Comparison of ENCODE assay signal across 1 cellular context in the genomic region with DNA sequence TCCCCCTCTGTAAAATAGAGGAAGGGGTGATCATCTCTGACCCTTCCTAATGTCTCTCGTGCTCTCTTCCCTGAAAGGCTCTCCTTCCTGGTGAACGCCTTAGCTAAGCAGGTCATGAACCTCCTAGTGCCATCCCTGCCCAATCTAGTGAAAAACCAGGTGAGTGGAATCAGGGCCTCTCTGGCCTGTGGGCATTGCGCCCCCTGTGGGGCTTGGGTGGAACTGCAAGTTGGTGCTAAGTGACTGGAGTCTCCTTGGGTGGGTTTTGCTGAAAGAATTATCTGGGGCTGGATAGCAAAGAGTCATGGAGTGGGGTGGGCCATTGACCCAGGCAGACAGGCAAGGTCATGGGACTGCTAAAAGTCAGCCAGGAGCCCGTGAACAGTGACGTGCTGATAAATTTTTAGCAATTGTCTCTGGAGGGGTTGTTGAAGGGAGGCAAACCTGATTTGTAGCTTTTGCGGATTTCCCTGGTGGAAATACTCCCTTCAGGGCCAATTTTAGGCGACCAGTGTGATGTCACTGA.
TF ChIP-seq lines count a peak whose summit lies in the region.

No MANE protein-coding gene starts in this region.

TF ChIP-seq in SK-N-SH treated with all-trans-retinoic acid at 6 μM for 48 hours, 23 proteins besides CTCF, POLR2A, EP300 and RAD21 (continued from another document):
- TF ChIP-seq, protein P1, sequence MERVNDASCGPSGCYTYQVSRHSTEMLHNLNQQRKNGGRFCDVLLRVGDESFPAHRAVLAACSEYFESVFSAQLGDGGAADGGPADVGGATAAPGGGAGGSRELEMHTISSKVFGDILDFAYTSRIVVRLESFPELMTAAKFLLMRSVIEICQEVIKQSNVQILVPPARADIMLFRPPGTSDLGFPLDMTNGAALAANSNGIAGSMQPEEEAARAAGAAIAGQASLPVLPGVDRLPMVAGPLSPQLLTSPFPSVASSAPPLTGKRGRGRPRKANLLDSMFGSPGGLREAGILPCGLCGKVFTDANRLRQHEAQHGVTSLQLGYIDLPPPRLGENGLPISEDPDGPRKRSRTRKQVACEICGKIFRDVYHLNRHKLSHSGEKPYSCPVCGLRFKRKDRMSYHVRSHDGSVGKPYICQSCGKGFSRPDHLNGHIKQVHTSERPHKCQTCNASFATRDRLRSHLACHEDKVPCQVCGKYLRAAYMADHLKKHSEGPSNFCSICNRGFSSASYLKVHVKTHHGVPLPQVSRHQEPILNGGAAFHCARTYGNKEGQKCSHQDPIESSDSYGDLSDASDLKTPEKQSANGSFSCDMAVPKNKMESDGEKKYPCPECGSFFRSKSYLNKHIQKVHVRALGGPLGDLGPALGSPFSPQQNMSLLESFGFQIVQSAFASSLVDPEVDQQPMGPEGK (CRISPR knock-in tag; IDR thresholded peaks at IDR 0.05; ENCODE audit: borderline replicate concordance) = no peak
- TF ChIP-seq ZNF8 (CRISPR knock-in tag; IDR thresholded peaks at IDR 0.05) (no peak), ZNF70 (CRISPR knock-in tag; IDR thresholded peaks at IDR 0.05) (no peak), ARNTL (CRISPR knock-in tag; IDR thresholded peaks at IDR 0.05; ENCODE audit: borderline replicate concordance, low read depth) (no peak)
TF ChIP-seq in SK-N-SH treated with all-trans-retinoic acid at 6 μM for 48 hours: peak in this region for 0.
